Comparison of ENCODE assay signal across 8 cellular contexts in the genomic region with DNA sequence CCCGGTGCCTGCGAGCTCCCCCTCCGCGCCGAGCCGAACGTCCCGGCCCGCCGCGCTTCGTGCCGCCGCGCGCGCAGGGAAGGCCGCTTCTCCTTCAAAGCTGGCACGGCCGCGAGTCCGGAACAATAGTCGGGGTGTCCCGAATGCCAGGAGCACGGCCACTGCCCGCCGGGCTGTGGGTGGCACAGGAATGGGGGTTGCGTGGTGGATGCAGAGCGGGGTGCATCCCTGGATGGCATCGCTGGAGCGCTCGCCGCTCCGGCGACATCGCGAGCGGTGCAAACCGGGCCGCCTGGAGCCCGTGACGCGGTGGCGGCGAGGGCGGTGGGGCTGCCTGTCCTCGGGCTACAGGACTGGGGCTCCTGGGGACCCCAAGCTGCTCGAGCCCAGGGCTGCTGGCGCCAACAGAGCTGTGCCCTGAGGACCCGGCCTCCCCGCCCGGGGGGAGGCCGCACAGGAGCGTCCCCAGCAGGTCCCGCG. TPM values are rescaled to one million over a fixed set of nuclear protein-coding genes. Genes with fewer than 3 reads are reported as not detected.
DNase-seq lines count a peak whose midpoint lies in the region; ATAC-seq and TF ChIP-seq lines count a peak whose summit lies in the region.

No MANE protein-coding gene starts in this region.

- peak overlapping the region; percentile 82 for H3K4me3 Mint-ChIP-seq in activated CD4-positive, alpha-beta T cell treated with anti-CD3 and anti-CD28 coated beads for 36 hours
- peak overlapping the region; percentile 86 for H3K4me3 Mint-ChIP-seq in activated T-cell treated with anti-CD3 and anti-CD28 coated beads, Interleukin-2, amount 50 U/mL, for 4 hours
- peak overlapping the region; percentile 91 for H3K4me3 Mint-ChIP-seq in progenitor cell of endocrine pancreas (ENCODE audit: low read depth)

- no peak overlapping the region for H3K27ac Mint-ChIP-seq in activated CD4-positive, alpha-beta T cell treated with anti-CD3 and anti-CD28 coated beads for 36 hours
- H3K27ac Mint-ChIP-seq in progenitor cell of endocrine pancreas, result no peak overlapping the region

- ATAC-seq in activated CD4-positive, alpha-beta T cell treated with anti-CD3 and anti-CD28 coated beads for 36 hours, result peak; percentile 36
- ATAC-seq in HG03045 (IDR thresholded peaks at IDR 0.05; ENCODE audit: unreplicated experiment) (peak; percentile 27), heart left ventricle (peak in 3 of 4 donors; percentile 23 to 57 (median 52))
- peak; percentile 26 to 44 for ATAC-seq in activated T-cell treated with anti-CD3 and anti-CD28 coated beads, Interleukin-2, amount 50 U/mL, for 4 hours

- intact Hi-C loops in activated CD4-positive, alpha-beta T cell treated with anti-CD3 and anti-CD28 coated beads for 36 hours (cut with DNase I, micrococcal nuclease), result no loop called here
- intact Hi-C loops in heart left ventricle (cut with DNase I), result no loop called here

- CTCF ChIA-PET in activated CD4-positive, alpha-beta T cell treated with anti-CD3 and anti-CD28 coated beads for 36 hours (lab: Charles Lee), result interaction anchor here (0.7 kb wide), 1 partner anchor 13 kb away, joined by 3 read pairs; no protein-coding TSS in a partner anchor

- TF ChIP-seq CTCF in heart left ventricle (IDR thresholded peaks at IDR 0.05) (no peak), progenitor cell of endocrine pancreas (IDR thresholded peaks at IDR 0.05; ENCODE audit: unreplicated experiment) (no peak)

- no peak for TF ChIP-seq POLR2A in heart left ventricle (IDR thresholded peaks at IDR 0.05)

- H3K36me3 Mint-ChIP-seq in activated CD4-positive, alpha-beta T cell treated with anti-CD3 and anti-CD28 coated beads for 36 hours (ENCODE audit: low read depth), result no peaks in the 10 kb centered on the region
- H3K36me3 Mint-ChIP-seq in activated T-cell treated with anti-CD3 and anti-CD28 coated beads, Interleukin-2, amount 50 U/mL, for 4 hours (ENCODE audit: insufficient read depth), result no peaks in the 10 kb centered on the region
- H3K36me3 Mint-ChIP-seq in progenitor cell of endocrine pancreas (ENCODE audit: insufficient read depth), result no peaks in the 10 kb centered on the region

- peaks cover 66 to 84% (median 77%) of the 10 kb centered on the region in 9 donors for H3K27me3 ChIP-seq in heart left ventricle

- H3K36me3 ChIP-seq in heart left ventricle, result no peaks in the 10 kb centered on the region

- no peaks in the 10 kb centered on the region for H3K9me3 Mint-ChIP-seq in activated CD4-positive, alpha-beta T cell treated with anti-CD3 and anti-CD28 coated beads for 36 hours (ENCODE audit: low read depth)
- H3K9me3 Mint-ChIP-seq in activated T-cell treated with anti-CD3 and anti-CD28 coated beads, Interleukin-2, amount 50 U/mL, for 4 hours, result peaks cover 5% of the 10 kb centered on the region
- H3K9me3 Mint-ChIP-seq in progenitor cell of endocrine pancreas (ENCODE audit: low read depth), result no peaks in the 10 kb centered on the region

- peak overlapping the region; percentile 60 to 97 (median 86) for H3K4me3 ChIP-seq in heart left ventricle

- POLR2A ChIA-PET in activated CD4-positive, alpha-beta T cell treated with anti-CD3 and anti-CD28 coated beads for 36 hours (lab: Charles Lee), result no interaction called here

- peaks cover 39% of the 10 kb centered on the region for H3K27me3 Mint-ChIP-seq in activated CD4-positive, alpha-beta T cell treated with anti-CD3 and anti-CD28 coated beads for 36 hours
- peaks cover 65% of the 10 kb centered on the region for H3K27me3 Mint-ChIP-seq in activated T-cell treated with anti-CD3 and anti-CD28 coated beads, Interleukin-2, amount 50 U/mL, for 4 hours (ENCODE audit: low read depth)
- H3K27me3 Mint-ChIP-seq in progenitor cell of endocrine pancreas, result peaks cover 67% of the 10 kb centered on the region

- peak overlapping the region in 11 of 12 donors; percentile 14 to 76 (median 63) for H3K27ac ChIP-seq in heart left ventricle

- DNase-seq in activated CD4-positive, alpha-beta T cell treated with anti-CD3 and anti-CD28 coated beads for 36 hours, result peak; percentile 54
- DNase-seq in activated CD4-positive, alpha-beta T cell treated with anti-CD3 and anti-CD28 coated beads for 4 hours, result no peak
- no peak for DNase-seq in activated T-cell treated with anti-CD3 and anti-CD28 coated beads, Interleukin-2, amount 50 U/mL, for 4 hours
- DNase-seq in heart left ventricle (peak in 2 of 5 donors; percentile 31 to 68), progenitor cell of endocrine pancreas (ENCODE audit: low spot score, unreplicated experiment) (peak; percentile 15)
- no peak for DNase-seq in NK-92 treated with Interleukin-12 subunit alpha and Interleukin-12 subunit beta, amount 100 ng/mL, for 24 hours (lab: John Stamatoyannopoulos, UW)
- no peak for DNase-seq in effector CD8-positive, alpha-beta T cell (lab: John Stamatoyannopoulos, UW)

- H3K4me1 ChIP-seq in heart left ventricle, result peaks cover 10 to 67% (median 38%) of the 10 kb centered on the region in 12 donors

- H3K4me1 Mint-ChIP-seq in activated CD4-positive, alpha-beta T cell treated with anti-CD3 and anti-CD28 coated beads for 36 hours, result peaks cover 21% of the 10 kb centered on the region
- H3K4me1 Mint-ChIP-seq in activated T-cell treated with anti-CD3 and anti-CD28 coated beads, Interleukin-2, amount 50 U/mL, for 4 hours (ENCODE audit: low read depth), result peaks cover 26% of the 10 kb centered on the region
- peaks cover 15% of the 10 kb centered on the region for H3K4me1 Mint-ChIP-seq in progenitor cell of endocrine pancreas (ENCODE audit: low read depth)

- H3K9me3 ChIP-seq in heart left ventricle, result no peaks in the 10 kb centered on the region

- WGBS in heart left ventricle, 4 donors, result 0 to 1% (median 0%) methylated on average over 9 to 56 of the region's 56 CpGs

RNA-seq across cellular contexts. Expression of a gene that starts 1.1 kb away (rescaled TPM):
- under 1 TPM; 0.07 to 0.21 TPM for total RNA-seq in activated CD4-positive, alpha-beta T cell treated with anti-CD3 and anti-CD28 coated beads for 36 hours
- under 1 TPM; 0.14 to 0.30 (median 0.18) TPM for total RNA-seq in activated T-cell treated with anti-CD3 and anti-CD28 coated beads, Interleukin-2, amount 50 U/mL, for 4 hours
- total RNA-seq in heart left ventricle (1 to 10 TPM in 6 of 9 donors, under 1 TPM in 3; 0.52 to 3.3 (median 1.3) TPM), progenitor cell of endocrine pancreas (4.4 and 4.7 TPM in 2 replicates)
- under 1 TPM; 0.38 to 0.54 TPM for polyA plus RNA-seq in heart left ventricle

Comparison
In these comparisons a context has a peak if more than half of its experiments do, and no peak if none do; other contexts are left out.
1. DNase-seq: peak in activated CD4-positive, alpha-beta T cell treated with anti-CD3 and anti-CD28 coated beads for 36 hours (single experiment) and progenitor cell of endocrine pancreas (single experiment); none in activated CD4-positive, alpha-beta T cell treated with anti-CD3 and anti-CD28 coated beads for 4 hours (0 of 2), activated T-cell treated with anti-CD3 and anti-CD28 coated beads, Interleukin-2, amount 50 U/mL, for 4 hours (single experiment), NK-92 treated with Interleukin-12 subunit alpha and Interleukin-12 subunit beta, amount 100 ng/mL, for 24 hours (single experiment) and effector CD8-positive, alpha-beta T cell (single experiment).
2. Peak in every context shown above with its lines, with median percentiles within 50 percentile points of each other: ATAC-seq and H3K4me3 Mint-ChIP-seq.